8 cellular contexts compared by ENCODE assay signal in the genomic region with DNA sequence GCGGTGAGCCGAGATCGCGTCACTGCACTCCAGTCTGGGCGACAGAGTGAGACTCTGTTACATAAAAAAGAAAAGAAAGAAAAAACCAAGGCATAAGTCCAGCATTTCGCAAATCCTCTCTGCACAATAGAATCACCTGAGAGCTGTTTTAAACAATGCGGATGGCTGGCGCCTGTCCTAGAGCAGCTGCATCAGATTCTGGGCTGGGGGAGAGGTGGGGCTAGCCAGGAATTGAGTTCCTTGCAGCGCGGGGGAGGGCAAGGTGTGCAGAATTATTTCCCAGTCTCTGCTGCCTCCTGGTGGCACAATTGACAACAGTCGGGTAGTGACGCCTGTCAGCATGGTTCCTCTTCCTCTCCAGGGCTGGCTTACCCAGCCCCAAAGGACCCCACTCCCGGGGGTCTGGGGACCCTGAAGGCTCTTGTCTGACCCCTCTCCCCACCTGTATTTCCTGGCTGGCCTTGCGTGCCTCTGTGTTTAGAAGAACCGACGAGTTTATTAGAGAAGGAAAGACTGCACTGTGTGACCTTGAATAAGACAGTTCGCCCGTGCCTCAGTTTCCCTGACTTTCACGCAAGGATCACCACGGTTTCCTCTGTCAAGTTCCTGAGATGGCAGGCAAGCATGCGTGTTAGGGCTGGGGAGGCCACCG. TPM values are rescaled to one million over a fixed set of nuclear protein-coding genes. Genes with fewer than 3 reads are reported as not detected.
DNase-seq lines count a peak whose midpoint lies in the region; ATAC-seq and TF ChIP-seq lines count a peak whose summit lies in the region.

No MANE protein-coding gene starts in this region.

- no peak overlapping the region for H3K27ac ChIP-seq in AG04450 (ENCODE audit: low read depth, low read length)

- peaks cover 10% of the 10 kb centered on the region for H3K27me3 ChIP-seq in AG04450 (ENCODE audit: control insufficient read depth, insufficient read depth, low read length)

- TF ChIP-seq CTCF in AG04450 (IDR thresholded peaks at IDR 0.05; ENCODE audit: low read depth, low read length), result peak; percentile 84

- DNase-seq in AG04450 (ENCODE audit: low read depth, low spot score) (no peak), NCI-H2227 treated with DMSO at 0.1 percent for 48 hours (lab: John Stamatoyannopoulos, UW) (peak; percentile 61), cerebellar cortex (ENCODE audit: low spot score) (peak; percentile 82), left lobe of liver (ENCODE audit: low spot score) (peak; percentile 87)
- DNase-seq in stimulated activated CD4-positive, alpha-beta T cell treated with anti-CD3 and anti-CD28 coated beads, Interleukin-2, amount 100 ng/mL, for 24 hours, result peak; percentile 88

- CTCF ChIA-PET in AG04450 (lab: Charles Lee), result interaction anchor here (0.9 to 4.9 kb wide), 12 partner anchors 115 to 733 kb away, joined by 3 to 38 read pairs (median 6); no protein-coding TSS in a partner anchor

- H3K9me3 ChIP-seq in AG04450 (ENCODE audit: control insufficient read depth, insufficient read depth, low read length), result no peaks in the 10 kb centered on the region; the same call in 1 of the 2 replicates

- peak overlapping the region; percentile 27; the same call in 1 of the 2 replicates for H3K4me3 ChIP-seq in AG04450 (ENCODE audit: low read depth, low read length)

- POLR2A ChIA-PET in AG04450 (lab: Yijun Ruan, JAX), result no interaction called here

- ATAC-seq in GM18907 (IDR thresholded peaks at IDR 0.05; ENCODE audit: unreplicated experiment) (peak; percentile 56), HG03139 (IDR thresholded peaks at IDR 0.05; ENCODE audit: unreplicated experiment) (peak; percentile 66), left lobe of liver (peak; percentile 99)
- ATAC-seq in activated CD4-positive, CD25-positive, alpha-beta regulatory T cell treated with anti-CD3 and anti-CD28 coated beads, Interleukin-2, amount 50 U/mL, for 24 hours, result peak; percentile 90 to 94

RNA-seq across cellular contexts. Expression of a gene that starts 41.1 kb away (rescaled TPM):
- 0.07 and 0.16 TPM in 2 replicates for polyA plus RNA-seq in AG04450 (2011; rRNA removed)
- polyA minus RNA-seq in AG04450 (2011; rRNA and poly(A)+ RNA removed), result 0.30 and 0.74 TPM in 2 replicates
- total RNA-seq in left lobe of liver, result 12.1 TPM
